ENCODE assay signal across 29 cellular contexts in the genomic region with DNA sequence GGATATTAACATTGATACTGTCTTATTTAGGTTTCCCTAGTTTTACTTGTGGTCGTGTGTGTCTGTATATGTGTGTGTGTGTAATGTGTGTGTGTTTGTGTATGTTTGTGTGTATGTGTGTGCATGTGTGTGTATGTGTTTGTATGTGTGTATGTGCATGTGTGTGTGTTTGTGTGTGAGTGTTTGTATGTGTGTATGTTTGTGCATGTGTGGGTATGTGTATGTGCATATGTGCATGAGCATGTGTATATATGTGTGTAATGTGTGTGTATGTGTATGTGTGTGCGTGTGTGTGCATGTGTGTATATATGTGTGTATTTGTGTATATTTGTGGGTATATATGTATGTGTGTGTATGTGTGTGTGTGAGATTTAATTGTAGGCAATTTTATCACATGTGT.
"Had no signal": no experiment of that assay in that cellular context is flagged by ENCODE, and none has a peak within 500 bp of the region (broad histone marks: within the 10 kb centered on the region; RNA-seq: fewer than 3 reads in every experiment).

No MANE protein-coding gene starts in this region.

- H3K36me3 ChIP-seq: left lung, lower lobe of right lung, neutrophil, right lobe of liver, transverse colon, upper lobe of right lung, vagina had no signal

- H3K27ac Mint-ChIP-seq: immature natural killer cell; naive thymus-derived CD8-positive, alpha-beta T cell; nephron; stimulated activated memory B cell treated with anti-CD40 and anti-IgM and Interleukin-4, amounts not matched to agents 10 μg/mL and 1 μg/mL and 100 μg/mL, for 72 hours; stimulated activated naive CD8-positive, alpha-beta T cell treated with anti-CD3 and anti-CD28 coated beads, Interleukin-15, amount 100 ng/mL, for 72 hours had no signal

- H3K27me3 ChIP-seq: right lobe of liver, transverse colon, upper lobe of right lung, vagina had no signal

- H3K9ac ChIP-seq: parathyroid adenoma had no signal

- H3K27ac ChIP-seq: left lung, lower lobe of right lung, neutrophil, parathyroid adenoma, psoas muscle, right lobe of liver, transverse colon, upper lobe of right lung, vagina had no signal

- H3K9me3 ChIP-seq: lower lobe of right lung, neutrophil, right lobe of liver had no signal

- H3K79me2 ChIP-seq: parathyroid adenoma had no signal

- H3K27me3 Mint-ChIP-seq: stimulated activated naive CD8-positive, alpha-beta T cell treated with anti-CD3 and anti-CD28 coated beads, Interleukin-15, amount 100 ng/mL, for 72 hours had no signal

- H2AFZ ChIP-seq: parathyroid adenoma had no signal

- H3K4me1 ChIP-seq: left lung, lower lobe of right lung, parathyroid adenoma, psoas muscle, right lobe of liver, transverse colon, upper lobe of right lung, vagina had no signal

- H3K4me1 Mint-ChIP-seq: immature natural killer cell; nephron; neural crest cell; stimulated activated memory B cell treated with anti-CD40 and anti-IgM and Interleukin-4, amounts not matched to agents 10 μg/mL and 1 μg/mL and 100 μg/mL, for 72 hours; stimulated activated naive CD8-positive, alpha-beta T cell treated with anti-CD3 and anti-CD28 coated beads, Interleukin-15, amount 100 ng/mL, for 72 hours had no signal

- H3K4me2 ChIP-seq: smooth muscle cell had no signal

- ATAC-seq: left colon; left lung; lower lobe of right lung; naive thymus-derived CD8-positive, alpha-beta T cell; psoas muscle; right lobe of liver; stimulated activated memory B cell treated with anti-CD40 and anti-IgM and Interleukin-4, amounts not matched to agents 10 μg/mL and 1 μg/mL and 100 μg/mL, for 72 hours; stimulated activated naive CD8-positive, alpha-beta T cell treated with anti-CD3 and anti-CD28 coated beads, Interleukin-15, amount 100 ng/mL, for 72 hours; upper lobe of right lung had no signal

- DNase-seq: hypothalamus; immature natural killer cell; left colon; left lung; lower lobe of right lung; mammary epithelial cell; mesenchymal stem cell; naive thymus-derived CD8-positive, alpha-beta T cell; occipital lobe; psoas muscle; right lobe of liver; stimulated activated CD4-positive, alpha-beta T cell treated with anti-CD3 and anti-CD28 coated beads, Interleukin-1b, Interleukin-23, amount 100 ng/mL, for 48 hours; stimulated activated CD4-positive, alpha-beta T cell treated with anti-CD3 and anti-CD28 coated beads, Interleukin-2, amount 100 ng/mL, for 48 hours; stimulated activated CD4-positive, alpha-beta T cell treated with anti-CD3 and anti-CD28 coated beads, Interleukin-4, amount 100 ng/mL, for 4 hours; stimulated activated CD8-positive, alpha-beta memory T cell treated with anti-CD3 and anti-CD28 coated beads, Interleukin-4, amount 100 ng/mL, for 48 hours; stimulated activated naive CD4-positive, alpha-beta T cell treated with Interleukin-2 at 50 U/mL for 16 hours; stimulated activated naive CD8-positive, alpha-beta T cell treated with anti-CD3 and anti-CD28 coated beads, Interleukin-15, amount 100 ng/mL, for 72 hours; substantia nigra; transverse colon; upper lobe of right lung had no signal

- H3K4me3 Mint-ChIP-seq: immature natural killer cell; naive thymus-derived CD8-positive, alpha-beta T cell; nephron; neural crest cell; stimulated activated memory B cell treated with anti-CD40 and anti-IgM and Interleukin-4, amounts not matched to agents 10 μg/mL and 1 μg/mL and 100 μg/mL, for 72 hours; stimulated activated naive CD8-positive, alpha-beta T cell treated with anti-CD3 and anti-CD28 coated beads, Interleukin-15, amount 100 ng/mL, for 72 hours had no signal

- H3K4me3 ChIP-seq: left lung, lower lobe of right lung, psoas muscle, right lobe of liver, smooth muscle cell, transverse colon, upper lobe of right lung, vagina had no signal

- FAIRE-seq: islet of Langerhans, kidney had no signal
